28 cellular contexts compared by ENCODE assay signal in the genomic region with DNA sequence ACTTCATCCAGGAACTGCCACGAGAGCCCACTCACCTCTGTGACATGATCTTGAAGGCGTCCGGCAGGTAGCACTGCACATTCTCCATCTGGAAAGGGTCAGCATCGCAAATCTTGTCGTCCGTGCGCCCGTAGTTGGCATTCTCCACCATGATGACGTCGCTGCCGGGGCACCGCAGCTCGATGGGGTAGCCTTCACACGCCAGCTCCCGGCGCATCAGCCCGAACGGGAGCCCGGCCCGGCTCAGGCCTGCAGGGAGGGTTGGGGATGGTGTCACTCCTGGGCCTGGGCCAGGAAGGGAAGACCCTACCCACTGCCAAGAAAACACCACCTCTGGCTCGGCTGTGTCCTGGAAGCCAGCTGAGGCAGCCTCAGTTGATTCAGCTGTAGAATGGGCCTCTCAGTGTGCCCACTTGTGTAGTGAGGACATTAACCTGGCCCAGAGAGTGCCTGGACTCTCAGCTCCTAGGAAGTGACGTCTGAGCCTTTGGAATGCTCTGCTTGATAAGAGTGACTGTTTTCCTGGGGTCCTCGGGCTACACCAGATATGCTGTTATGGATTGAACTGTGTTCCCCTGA.
"Had no signal": no experiment of that assay in that cellular context is flagged by ENCODE, and none has a peak within 500 bp of the region (broad histone marks: within the 10 kb centered on the region; RNA-seq: fewer than 3 reads in every experiment).

No MANE protein-coding gene starts in this region.

- H3K27me3 ChIP-seq: left lung, neutrophil, ovary, right atrium auricular region, suprapubic skin, tibial artery, uterus had no signal

- H3K27ac Mint-ChIP-seq: nephron; progenitor cell of endocrine pancreas; stimulated activated naive CD8-positive, alpha-beta T cell treated with anti-CD3 and anti-CD28 coated beads, Interleukin-15, Interleukin-2, amounts not matched to agents 100 ng/mL and 50 ng/mL, for 24 hours; type B pancreatic cell had no signal

- ATAC-seq: left colon; left lung; lower lobe of right lung; naive thymus-derived CD8-positive, alpha-beta T cell; sciatic nerve had no signal

- DNase-seq: hippocampal formation; kidney glomerular epithelial cell; left colon; left lung; lower lobe of right lung; mammary epithelial cell; mesenchymal stem cell; naive thymus-derived CD8-positive, alpha-beta T cell; occipital lobe; ovary; stimulated activated CD4-positive, alpha-beta T cell treated with anti-CD3 and anti-CD28 coated beads, Interleukin-12 subunit alpha, Interleukin-12 subunit beta, amount 100 ng/mL, for 4 hours; stimulated activated CD4-positive, alpha-beta T cell treated with anti-CD3 and anti-CD28 coated beads, Interleukin-15, amount 100 ng/mL, for 24 hours; stimulated activated CD4-positive, alpha-beta T cell treated with anti-CD3 and anti-CD28 coated beads, Interleukin-2, amount 100 ng/mL, for 24 hours; stimulated activated CD4-positive, alpha-beta T cell treated with anti-CD3 and anti-CD28 coated beads, Interleukin-4, amount 100 ng/mL, for 1 hour; stimulated activated naive CD4-positive, alpha-beta T cell; tibial artery; uterus had no signal

- H3K9me3 Mint-ChIP-seq: naive thymus-derived CD8-positive, alpha-beta T cell; nephron; neural crest cell; stimulated activated naive CD8-positive, alpha-beta T cell treated with anti-CD3 and anti-CD28 coated beads, Interleukin-15, Interleukin-2, amounts not matched to agents 100 ng/mL and 50 ng/mL, for 24 hours; type B pancreatic cell had no signal

- H3K27me3 Mint-ChIP-seq: naive thymus-derived CD8-positive, alpha-beta T cell; progenitor cell of endocrine pancreas; stimulated activated naive CD8-positive, alpha-beta T cell treated with anti-CD3 and anti-CD28 coated beads, Interleukin-15, Interleukin-2, amounts not matched to agents 100 ng/mL and 50 ng/mL, for 24 hours; type B pancreatic cell had no signal

- H3K4me3 ChIP-seq: left lung, lower lobe of right lung, ovary, right atrium auricular region, skin epidermis, suprapubic skin, thoracic aorta, tibial artery, uterus had no signal

- H3K4me1 Mint-ChIP-seq: nephron had no signal

- H3K36me3 ChIP-seq: neutrophil, ovary, uterus had no signal

- H3K4me3 Mint-ChIP-seq: naive thymus-derived CD8-positive, alpha-beta T cell; nephron; neural crest cell; stimulated activated naive CD8-positive, alpha-beta T cell treated with anti-CD3 and anti-CD28 coated beads, Interleukin-15, Interleukin-2, amounts not matched to agents 100 ng/mL and 50 ng/mL, for 24 hours; type B pancreatic cell had no signal
